8 cellular contexts compared by ENCODE assay signal in genomic region chr2:113437508-113438465, GRCh38. TPM values are rescaled to one million over a fixed set of nuclear protein-coding genes. Genes with fewer than 3 reads are reported as not detected.
DNase-seq lines count a peak whose midpoint lies in the region; ATAC-seq and TF ChIP-seq lines count a peak whose summit lies in the region.
"Not testable (repeated sequence)": the region's sequence is repeated elsewhere in the genome, so short reads cannot be mapped to it uniquely, and the experiment has no call there.

TSS of gene ZNG1B (plus strand) at chr2:113437691. CDS start at chr2:113437869, 178 bp downstream.

- peak within 1 kb of the TSS; percentile 72 to 84 for H3K27ac ChIP-seq in coronary artery
- H3K27ac ChIP-seq in right cardiac atrium (ENCODE audit: low read length), result peak within 1 kb of the TSS; percentile 6

- H3K4me3 Mint-ChIP-seq in neural crest cell, result peak within 1 kb of the TSS; percentile 89

- H3K9me3 Mint-ChIP-seq in neural crest cell, result not testable (repeated sequence)

- DNase-seq in A172 (ENCODE audit: low spot score), result peak; percentile 0
- not testable (repeated sequence) for DNase-seq in H7; coronary artery (ENCODE audit: low spot score)
- peak; percentile 0 for DNase-seq in SK-N-DZ (ENCODE audit: low spot score)
- DNase-seq in activated T-cell treated with anti-CD3 and anti-CD28 coated beads, Interleukin-2, amount 50 U/mL, for 1 hour, result peak; percentile 76
- peak; percentile 66 to 88 (median 88) for DNase-seq in right cardiac atrium
- DNase-seq in neural crest cell (ENCODE audit: low read depth, low spot score), result peak; percentile 31
- peak; percentile 69 to 85 for DNase-seq in stimulated activated CD4-positive, alpha-beta T cell treated with anti-CD3 and anti-CD28 coated beads, Interleukin-4, amount 100 ng/mL, for 4 hours

- H3K27me3 ChIP-seq in H7 (ENCODE audit: control insufficient read depth, insufficient read depth, low read length); right cardiac atrium (ENCODE audit: control insufficient read depth, insufficient read depth): not testable (repeated sequence)

- H3K4me1 Mint-ChIP-seq in neural crest cell, result not testable (repeated sequence)

- H3K4me1 ChIP-seq in right cardiac atrium (ENCODE audit: control insufficient read depth, insufficient read depth, low read length), result not testable (repeated sequence)

- H3K9me3 ChIP-seq in right cardiac atrium (ENCODE audit: control insufficient read depth, low read length), result not testable (repeated sequence)

- not testable (repeated sequence) for ATAC-seq in right cardiac atrium

- H3K36me3 ChIP-seq in H7 (replicated peaks; ENCODE audit: control insufficient read depth, insufficient read depth, low read length), result not testable (repeated sequence)

- H3K27me3 Mint-ChIP-seq in neural crest cell (ENCODE audit: low read depth), result peaks cover 13% of the 10 kb centered on the region

- H3K4me3 ChIP-seq in H7 (ENCODE audit: insufficient read depth, low read depth, low read length), result peak within 1 kb of the TSS; percentile 50
- peak within 1 kb of the TSS; percentile 71 for H3K4me3 ChIP-seq in coronary artery
- peak within 1 kb of the TSS; percentile 52 for H3K4me3 ChIP-seq in right cardiac atrium (ENCODE audit: low read length)

- not testable (repeated sequence) for H3K36me3 Mint-ChIP-seq in neural crest cell (ENCODE audit: low read depth)

- not testable (repeated sequence) for TF ChIP-seq CTCF in coronary artery (IDR thresholded peaks at IDR 0.05); neural crest cell (conservative IDR thresholded peaks at IDR 0.05)

- WGBS in right cardiac atrium, result under 1% methylated on average over 38 of the region's 56 CpGs

- intact Hi-C loops in right cardiac atrium (cut with DNase I), result not testable (repeated sequence)

- peak within 1 kb of the TSS; percentile 75 for H3K27ac Mint-ChIP-seq in neural crest cell (ENCODE audit: unreplicated experiment)

RNA-seq across cellular contexts. Expression of gene ZNG1B, which starts in this region (rescaled TPM):
- total RNA-seq in A172 (2014; rRNA removed; shearing (Covaris generic)), result 30.7 and 30.8 TPM in 2 replicates
- total RNA-seq in H7 (2014; rRNA removed; shearing (Covaris generic)), result 19.1 and 24.1 TPM in 2 replicates
- 27.7 and 29.8 TPM in 2 replicates for polyA plus RNA-seq in SK-N-DZ (2014; cell fraction: cytosol; rRNA removed)
- polyA plus RNA-seq in SK-N-DZ (2014; cell fraction: nucleus; rRNA removed), result 59.7 and 66.4 TPM in 2 replicates
- total RNA-seq in right cardiac atrium (10 to 100 TPM; 26.1 to 29.1 (median 26.7) TPM), neural crest cell (38.1 and 40.4 TPM in 2 replicates)
- polyA plus RNA-seq in right cardiac atrium, result 24.0 TPM
